Comparison of ENCODE assay signal across 10 cellular contexts in the genomic region with DNA sequence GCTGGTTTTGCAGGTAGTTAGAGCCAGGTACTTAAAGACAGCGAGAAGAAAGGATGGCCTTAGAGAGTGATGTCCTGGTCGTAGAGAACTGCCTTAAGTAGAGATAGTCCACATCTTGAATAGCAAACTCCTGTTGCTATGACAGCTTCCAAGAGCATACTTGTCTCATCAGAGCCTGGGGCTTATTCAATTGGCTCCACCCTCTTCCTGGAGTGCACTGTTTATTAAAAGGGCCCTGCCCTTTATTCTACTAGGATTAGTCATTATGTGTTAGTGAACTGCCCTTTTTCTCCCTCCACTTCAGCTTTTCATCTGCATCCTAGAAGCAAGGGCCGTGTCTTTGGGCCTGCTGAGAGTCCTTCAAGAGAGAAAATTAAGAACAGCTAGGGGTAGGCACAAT.
DNase-seq lines count a peak whose midpoint lies in the region; ATAC-seq and TF ChIP-seq lines count a peak whose summit lies in the region.
"Had no signal": no experiment of that assay in that cellular context is flagged by ENCODE, and none has a peak within 500 bp of the region (broad histone marks: within the 10 kb centered on the region; RNA-seq: fewer than 3 reads in every experiment).

No MANE protein-coding gene starts in this region.

- no peak overlapping the region for H3K14ac ChIP-seq in neuronal stem cell (ENCODE audit: low read length)

- H2AK5ac ChIP-seq in neuronal stem cell (ENCODE audit: low read depth, low read length): no peak overlapping the region

- no peaks in the 10 kb centered on the region for H3K36me3 ChIP-seq in neuronal stem cell (replicated peaks in 1 of 2; ENCODE audit: control insufficient read depth in 2 of 2, insufficient read depth in 2 of 2, low read length in 2 of 2)

- ATAC-seq in HG03135 (IDR thresholded peaks at IDR 0.05; ENCODE audit: unreplicated experiment) (no peak), HG02885 (IDR thresholded peaks at IDR 0.05; ENCODE audit: poor library complexity, unreplicated experiment) (no peak)

- H3K27me3 ChIP-seq in neuronal stem cell (ENCODE audit: control insufficient read depth in 3 of 3, insufficient read depth in 3 of 3, low read depth in 1 of 3, low read length in 3 of 3): no peaks in the 10 kb centered on the region

- no peak overlapping the region for H3K4ac ChIP-seq in neuronal stem cell (ENCODE audit: low read length)

- no peak overlapping the region for H3K23ac ChIP-seq in neuronal stem cell (ENCODE audit: low read depth, low read length, poor library complexity)

- no peak overlapping the region for H3K9ac ChIP-seq in neuronal stem cell (ENCODE audit: low read depth, low read length, poor library complexity)

- no peak for TF ChIP-seq CTCF in cardiac fibroblast (IDR thresholded peaks at IDR 0.05; ENCODE audit: low read depth, low read length)

- no peak overlapping the region for H2BK120ac ChIP-seq in neuronal stem cell (ENCODE audit: low read depth, low read length)

- no peak overlapping the region for H4K8ac ChIP-seq in neuronal stem cell (ENCODE audit: low read depth, low read length)

- H3K18ac ChIP-seq in neuronal stem cell (ENCODE audit: low read length): no peak overlapping the region

- no peak overlapping the region for H2BK15ac ChIP-seq in neuronal stem cell (ENCODE audit: low read length)

- H2BK12ac ChIP-seq in neuronal stem cell (ENCODE audit: low read length): no peak overlapping the region

- no peaks in the 10 kb centered on the region for H3K79me1 ChIP-seq in neuronal stem cell (ENCODE audit: low read depth, low read length)

- no peak overlapping the region for H4K91ac ChIP-seq in neuronal stem cell (ENCODE audit: low read depth, low read length, poor library complexity)

- peaks cover 0 to 6% of the 10 kb centered on the region in 2 donors for H3K9me3 ChIP-seq in neuronal stem cell (replicated peaks in 1 of 2; ENCODE audit: control insufficient read depth in 2 of 2, insufficient read depth in 1 of 2, low read depth in 1 of 2, low read length in 2 of 2)

- H3K4me2 ChIP-seq in neuronal stem cell (ENCODE audit: insufficient read depth, low read length, poor library complexity, severe bottlenecking): no peak overlapping the region

- WGBS in neuronal stem cell (ENCODE audit: extremely low coverage in 2 of 2, insufficient read length in 2 of 2, insufficient replicate concordance in 1 of 2), 2 donors: no CpG with 5 or more reads among the region's 3 CpGs

- no peak overlapping the region for H2BK5ac ChIP-seq in neuronal stem cell (ENCODE audit: low read length)

- peak overlapping the region; percentile 19 for H3K27ac ChIP-seq in neuronal stem cell (replicated peaks; ENCODE audit: low read length)

- H3K4me1 ChIP-seq in neuronal stem cell (ENCODE audit: control insufficient read depth in 2 of 2, insufficient read depth in 1 of 2, low read depth in 1 of 2, low read length in 2 of 2): peaks cover 0 to 3% of the 10 kb centered on the region in 2 donors

- DNase-seq in NCI-H2029 (lab: John Stamatoyannopoulos, UW) (peak; percentile 15), NCI-H2029 treated with DMSO at 0.1 percent for 48 hours (lab: John Stamatoyannopoulos, UW) (no peak), LoVo (ENCODE audit: low spot score) (peak; percentile 1), cardiac fibroblast (ENCODE audit: low read depth in 2 of 2) (peak; percentile 59 to 65), neuronal stem cell (ENCODE audit: low spot score) (peak; percentile 1), NCI-H146 (lab: John Stamatoyannopoulos, UW) (no peak)
- DNase-seq: caudate nucleus, NCI-H526 had no signal

- no peak overlapping the region for H2AFZ ChIP-seq in neuronal stem cell (ENCODE audit: low read length)

- H3K4me3 ChIP-seq in cardiac fibroblast (replicated peaks in 1 of 2; ENCODE audit: low read depth in 2 of 2, low read length in 2 of 2) (no peak overlapping the region), neuronal stem cell (ENCODE audit: low read length in 2 of 2) (no peak overlapping the region)

Comparison
In these comparisons a context has a peak if more than half of its experiments do, and no peak if none do; other contexts are left out.
1. DNase-seq: peak in NCI-H2029 (single experiment), LoVo (single experiment), cardiac fibroblast (2 of 2) and neuronal stem cell (single experiment); none in NCI-H2029 treated with DMSO at 0.1 percent for 48 hours (single experiment) and NCI-H146 (single experiment).